In the genomic region with DNA sequence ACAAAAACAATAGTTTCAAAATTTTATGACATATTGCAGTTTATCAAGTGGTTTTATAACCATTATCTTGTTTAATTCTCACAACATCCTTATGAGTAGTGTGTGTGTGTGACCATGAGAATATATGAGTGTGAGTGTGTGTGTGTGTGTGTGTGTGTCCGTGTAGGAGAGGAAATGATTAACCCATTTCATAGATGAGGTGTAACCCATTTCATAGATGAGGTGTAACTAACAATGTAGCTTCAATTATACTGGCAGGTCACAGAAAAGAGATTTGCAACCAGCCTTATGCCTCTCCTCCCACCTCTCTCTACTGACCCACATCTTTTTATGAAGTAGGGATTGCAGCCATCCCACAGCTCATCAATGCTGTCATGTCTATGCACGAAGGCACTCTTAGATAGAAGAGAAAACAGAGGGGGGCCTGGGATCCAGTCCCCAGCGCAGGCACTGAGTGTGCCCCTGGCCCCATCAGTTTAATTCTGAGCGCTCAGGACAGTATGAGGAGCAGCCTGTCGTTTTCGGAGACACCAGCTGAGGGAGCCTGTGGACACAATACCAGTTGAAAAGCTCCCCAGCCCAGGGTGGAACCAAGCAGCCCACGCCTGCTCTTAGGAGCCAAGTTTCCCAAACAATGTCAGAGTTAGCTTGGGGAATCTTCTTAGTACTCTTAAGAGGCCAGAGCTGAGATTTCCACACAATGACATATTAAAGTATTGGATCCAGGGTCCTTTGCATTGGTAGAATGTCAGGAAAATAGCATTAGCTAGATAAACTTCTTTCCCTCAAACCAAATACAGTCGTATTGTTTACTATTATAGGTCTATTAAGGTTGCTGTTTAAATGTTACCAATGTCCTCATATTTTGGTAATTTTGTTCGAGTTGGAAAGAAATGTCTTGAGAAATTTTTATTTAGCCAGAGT, we compare ENCODE assay signal across 8 cellular contexts.
DNase-seq lines count a peak whose midpoint lies in the region; ATAC-seq, FAIRE-seq and TF ChIP-seq lines count a peak whose summit lies in the region.

No MANE protein-coding gene starts in this region.

- H3K9ac ChIP-seq in mammary epithelial cell (ENCODE audit: insufficient read depth, low read length), result peak overlapping the region; percentile 47
- H3K9ac ChIP-seq in kidney (ENCODE audit: low read length in 2 of 2), result no peak overlapping the region

- ATAC-seq in HG03520 (IDR thresholded peaks at IDR 0.05; ENCODE audit: unreplicated experiment), result peak; percentile 74

- no peak overlapping the region for H3K4me3 ChIP-seq in PC-9
- no peak overlapping the region for H3K4me3 ChIP-seq in mammary epithelial cell (replicated peaks in 1 of 3; ENCODE audit: insufficient read depth in 1 of 3, low read depth in 2 of 3, low read length in 3 of 3)
- no peak overlapping the region for H3K4me3 ChIP-seq in kidney (ENCODE audit: low read length in 2 of 2)

- H3K4me2 ChIP-seq in PC-9 (no peak overlapping the region), mammary epithelial cell (ENCODE audit: insufficient read depth, low read depth, low read length) (peak overlapping the region; percentile 40)

- no peaks in the 10 kb centered on the region for H3K9me3 ChIP-seq in PC-9 (ENCODE audit: insufficient read depth, low read depth)
- no peaks in the 10 kb centered on the region for H3K9me3 ChIP-seq in mammary epithelial cell (replicated peaks; ENCODE audit: insufficient read depth, low read length)
- H3K9me3 ChIP-seq in kidney (ENCODE audit: control insufficient read depth in 1 of 2, low read length in 2 of 2), result no peaks in the 10 kb centered on the region

- H4K20me1 ChIP-seq in PC-9 (ENCODE audit: insufficient read depth), result no peaks in the 10 kb centered on the region
- H4K20me1 ChIP-seq in mammary epithelial cell (ENCODE audit: insufficient read depth, low read length), result no peaks in the 10 kb centered on the region

- in situ Hi-C loops in G401 (cut with HindIII; ENCODE audit: low sequenced_read_pairs), result no loop called here
- in situ Hi-C loops in mammary epithelial cell (cut with MboI; ENCODE audit: low sequenced_read_pairs in 2 of 2), result loop anchor here in 1 of 2 donors (25.0 kb wide), 1 partner anchor 252 kb away; no protein-coding TSS in a partner anchor

- dilution Hi-C loops in mammary epithelial cell (cut with HindIII; ENCODE audit: low sequenced_read_pairs), result no loop called here

- BruUV-seq in PC-9 (replicated peaks; lab: Mats Ljungman, UMichigan) (no TSS peak), mammary epithelial cell (replicated peaks; lab: Mats Ljungman, UMichigan) (no TSS peak)

- DNase-seq in G401 (ENCODE audit: low spot score) (peak; percentile 45), GM20000 (ENCODE audit: low spot score) (peak; percentile 36), PC-9 (peak in 1 of 2 experiments; percentile 60), mammary epithelial cell (peak; percentile 83), kidney (peak; percentile 88), activated gamma-delta T cell treated with Interleukin-2 at 50 U/mL for 16 hours (no peak)
- DNase-seq in stimulated activated CD8-positive, alpha-beta memory T cell treated with anti-CD3 and anti-CD28 coated beads, Interleukin-4, amount 100 ng/mL, for 24 hours (ENCODE audit: low read depth), result peak; percentile 6

- H2AFZ ChIP-seq in PC-9 (no peak overlapping the region), mammary epithelial cell (ENCODE audit: low read depth, low read length) (peak overlapping the region; percentile 54)

- H3K9me2 ChIP-seq in PC-9 (ENCODE audit: insufficient read depth), result no peaks in the 10 kb centered on the region

- H3K27me3 ChIP-seq in PC-9 (ENCODE audit: insufficient read depth, low read depth), result no peaks in the 10 kb centered on the region
- no peaks in the 10 kb centered on the region for H3K27me3 ChIP-seq in mammary epithelial cell (ENCODE audit: insufficient read depth, low read length)

- H3K79me2 ChIP-seq in PC-9 (ENCODE audit: low read depth) (no peaks in the 10 kb centered on the region), mammary epithelial cell (ENCODE audit: insufficient read depth, low read length) (no peaks in the 10 kb centered on the region)

- POLR2A ChIA-PET in PC-9 (lab: Charles Lee; ENCODE audit: unreplicated experiment), result no interaction called here

- intact Hi-C loops in PC-9 (cut with micrococcal nuclease; ENCODE audit: unreplicated experiment) (loop anchor here (1.0 to 10.0 kb wide), 12 partner anchors 17 to 401 kb away; no protein-coding TSS in a partner anchor), mammary epithelial cell (cut with micrococcal nuclease) (loop anchor here (1.0 to 5.0 kb wide), 10 partner anchors 45 to 402 kb away; a partner anchor contains a TSS), kidney (cut with DNase I) (no loop called here)

- no peaks in the 10 kb centered on the region for H3K36me3 ChIP-seq in PC-9 (ENCODE audit: low read depth)
- no peaks in the 10 kb centered on the region for H3K36me3 ChIP-seq in mammary epithelial cell (ENCODE audit: insufficient read depth, low read length)
- no peaks in the 10 kb centered on the region for H3K36me3 ChIP-seq in kidney (ENCODE audit: control insufficient read depth in 1 of 2, insufficient read depth in 2 of 2, low read length in 2 of 2)

- WGBS in mammary epithelial cell (ENCODE audit: low coverage, missing lambda C conversion rate), result 5% methylated on average over 9 of the region's 9 CpGs

- H3F3A ChIP-seq in PC-9 (ENCODE audit: insufficient read depth, low read depth), result peaks cover 36% of the 10 kb centered on the region

- TF ChIP-seq CTCF in GM20000 (IDR thresholded peaks at IDR 0.05; ENCODE audit: extremely low read depth, missing control alignments), result peak; percentile 43
- peak; percentile 37; the same call in 1 of the 2 replicates for TF ChIP-seq CTCF in PC-9 (conservative IDR thresholded peaks at IDR 0.05)
- peak; percentile 73 to 87 for TF ChIP-seq CTCF in mammary epithelial cell (conservative IDR thresholded peaks at IDR 0.05 in 1 of 2, IDR thresholded peaks at IDR 0.05 in 1 of 2; ENCODE audit: extremely low read depth in 1 of 2, insufficient read depth in 1 of 2, low read depth in 1 of 2, low read length in 2 of 2)
- peak; percentile 61 for TF ChIP-seq CTCF in kidney (IDR thresholded peaks at IDR 0.05; ENCODE audit: borderline replicate concordance, extremely low read depth, insufficient read depth)

- CTCF ChIA-PET in PC-9 (lab: Charles Lee) (interaction anchor here (0.6 to 1.5 kb wide), 6 partner anchors 34 to 134 kb away, joined by 3 to 9 read pairs (median 3); no protein-coding TSS in a partner anchor), mammary epithelial cell (lab: Charles Lee; ENCODE audit: low non-redundant PET) (interaction anchor here (0.6 to 0.8 kb wide), 3 partner anchors 45 to 429 kb away, joined by 3 read pairs; no protein-coding TSS in a partner anchor)

- peak overlapping the region; percentile 98 for H3K27ac ChIP-seq in PC-9
- peak overlapping the region; percentile 99 for H3K27ac ChIP-seq in mammary epithelial cell (ENCODE audit: insufficient read depth, low read depth, low read length)
- H3K27ac ChIP-seq in kidney (ENCODE audit: low read depth in 2 of 2, low read length in 2 of 2), result no peak overlapping the region

- H3K4me1 ChIP-seq in PC-9 (replicated peaks; ENCODE audit: insufficient read depth) (peaks cover 54% of the 10 kb centered on the region), mammary epithelial cell (ENCODE audit: insufficient read depth, low read length) (peaks cover 66% of the 10 kb centered on the region), kidney (ENCODE audit: control insufficient read depth in 1 of 2, insufficient read depth in 1 of 2, low read depth in 1 of 2, low read length in 2 of 2) (no peaks in the 10 kb centered on the region)

- no peak for FAIRE-seq in kidney (lab: Jason Lieb, UNC)

Comparison
In these comparisons a context has a peak if more than half of its experiments do, and no peak if none do; other contexts are left out.
1. H3K27ac ChIP-seq: peak in PC-9 (single experiment) and mammary epithelial cell (single experiment); none in kidney (0 of 2).
2. Peak in every context shown above with its lines, with median percentiles within 50 percentile points of each other: CTCF ChIP-seq.